Comparison of ENCODE assay signal across 4 cellular contexts in genomic region chr4:85175190-85175589, GRCh38.
"Had no signal": no experiment of that assay in that cellular context is flagged by ENCODE, and none has a peak within 500 bp of the region (broad histone marks: within the 10 kb centered on the region; RNA-seq: fewer than 3 reads in every experiment).

No MANE protein-coding gene starts in this region.

- H3K4me3 ChIP-seq: K562 had no signal

- ATAC-seq: HepG2, K562 had no signal

- H3K27ac ChIP-seq: HL-60, KMS-11 had no signal
